In genomic region chr5:36777105-36777757, GRCh38 we compare ENCODE assay signal across 8 cellular contexts.
A peak's percentile ranks its signal among the peaks of the same experiment; 100 is the strongest.
DNase-seq lines count a peak whose midpoint lies in the region; ATAC-seq and TF ChIP-seq lines count a peak whose summit lies in the region.

No MANE protein-coding gene starts in this region.

- H3K27ac Mint-ChIP-seq in brain: no peak overlapping the region
- no peak overlapping the region for H3K27ac Mint-ChIP-seq in stimulated activated naive B cell treated with anti-CD40 and anti-IgM and Interleukin-4, amounts not matched to agents 10 μg/mL and 1 μg/mL and 100 μg/mL, for 72 hours

- peaks cover 2% of the 10 kb centered on the region for H3K4me1 Mint-ChIP-seq in brain
- no peaks in the 10 kb centered on the region for H3K4me1 Mint-ChIP-seq in stimulated activated naive B cell treated with anti-CD40 and anti-IgM and Interleukin-4, amounts not matched to agents 10 μg/mL and 1 μg/mL and 100 μg/mL, for 72 hours

- WGBS in liver: 21% methylated on average over 5 of the region's 5 CpGs

- H3K27ac ChIP-seq in liver (ENCODE audit: low read depth in 1 of 2, low read length in 2 of 2): no peak overlapping the region

- TF ChIP-seq CTCF in LNCAP (IDR thresholded peaks at IDR 0.05): peak; percentile 66
- TF ChIP-seq CTCF in brain (conservative IDR thresholded peaks at IDR 0.05): peak; percentile 46 to 57
- peak; percentile 62 for TF ChIP-seq CTCF in liver (IDR thresholded peaks at IDR 0.05; ENCODE audit: low read depth, low read length, missing input control)

- peaks cover 0 to 7% (median 3%) of the 10 kb centered on the region in 5 experiments for H3K9me3 Mint-ChIP-seq in brain
- H3K9me3 Mint-ChIP-seq in stimulated activated naive B cell treated with anti-CD40 and anti-IgM and Interleukin-4, amounts not matched to agents 10 μg/mL and 1 μg/mL and 100 μg/mL, for 72 hours: peaks cover 2 to 3% of the 10 kb centered on the region in 2 donors

- H3K4me3 ChIP-seq in liver (ENCODE audit: low read depth in 1 of 3, low read length in 3 of 3): no peak overlapping the region

- H3K36me3 ChIP-seq in liver (ENCODE audit: control insufficient read depth in 4 of 4, insufficient read depth in 3 of 4, low read depth in 1 of 4, low read length in 3 of 4): no peaks in the 10 kb centered on the region

- H3K36me3 Mint-ChIP-seq in brain: no peaks in the 10 kb centered on the region
- peaks cover 0 to 2% of the 10 kb centered on the region in 2 donors for H3K36me3 Mint-ChIP-seq in stimulated activated naive B cell treated with anti-CD40 and anti-IgM and Interleukin-4, amounts not matched to agents 10 μg/mL and 1 μg/mL and 100 μg/mL, for 72 hours

- H3K27me3 Mint-ChIP-seq in brain: no peaks in the 10 kb centered on the region
- peaks cover 7 to 14% of the 10 kb centered on the region in 2 donors for H3K27me3 Mint-ChIP-seq in stimulated activated naive B cell treated with anti-CD40 and anti-IgM and Interleukin-4, amounts not matched to agents 10 μg/mL and 1 μg/mL and 100 μg/mL, for 72 hours

- DNase-seq in COLO829 (ENCODE audit: low spot score) (peak; percentile 26), activated T-cell treated with anti-CD3 and anti-CD28 coated beads for 4 hours (no peak), NCI-H1930 (lab: John Stamatoyannopoulos, UW) (no peak)
- no peak for DNase-seq in stimulated activated naive B cell treated with anti-CD40 and anti-IgM and Interleukin-4, amounts not matched to agents 10 μg/mL and 1 μg/mL and 100 μg/mL, for 72 hours
- DNase-seq in activated CD8-positive, alpha-beta memory T cell treated with anti-CD3 and anti-CD28 coated beads, Interleukin-2, amount 50 U/mL, for 4 hours: no peak

- no peak overlapping the region for H3K9ac ChIP-seq in liver (ENCODE audit: low read depth in 1 of 2, low read length in 2 of 2)

- H3K9me3 ChIP-seq in liver (ENCODE audit: control insufficient read depth in 4 of 4, low read length in 3 of 4): no peaks in the 10 kb centered on the region

- H3K4me3 Mint-ChIP-seq in brain: no peak overlapping the region
- H3K4me3 Mint-ChIP-seq in stimulated activated naive B cell treated with anti-CD40 and anti-IgM and Interleukin-4, amounts not matched to agents 10 μg/mL and 1 μg/mL and 100 μg/mL, for 72 hours: no peak overlapping the region

- H3K4me1 ChIP-seq in liver (ENCODE audit: control insufficient read depth in 4 of 4, insufficient read depth in 4 of 4, low read length in 3 of 4): peaks cover 0 to 3% (median 0%) of the 10 kb centered on the region in 4 donors

- H3K27me3 ChIP-seq in liver (ENCODE audit: control insufficient read depth in 4 of 4, insufficient read depth in 4 of 4, low read length in 3 of 4): no peaks in the 10 kb centered on the region

- TF ChIP-seq RAD21 in liver (IDR thresholded peaks at IDR 0.05): peak; percentile 83

- no peak for ATAC-seq in stimulated activated naive B cell treated with anti-CD40 and anti-IgM and Interleukin-4, amounts not matched to agents 10 μg/mL and 1 μg/mL and 100 μg/mL, for 72 hours (replicated peaks)

TF ChIP-seq in liver, 16 proteins besides CTCF, POLR2A, EP300 and RAD21:
- TF ChIP-seq GABPA (IDR thresholded peaks at IDR 0.05 in 1 of 2, conservative IDR thresholded peaks at IDR 0.05 in 1 of 2) (no peak), RXRA (IDR thresholded peaks at IDR 0.05) (peak in 1 of 2 donors; percentile 9)
TF ChIP-seq in liver: peak in this region for 1.
